8 cellular contexts compared by ENCODE assay signal in the genomic region with DNA sequence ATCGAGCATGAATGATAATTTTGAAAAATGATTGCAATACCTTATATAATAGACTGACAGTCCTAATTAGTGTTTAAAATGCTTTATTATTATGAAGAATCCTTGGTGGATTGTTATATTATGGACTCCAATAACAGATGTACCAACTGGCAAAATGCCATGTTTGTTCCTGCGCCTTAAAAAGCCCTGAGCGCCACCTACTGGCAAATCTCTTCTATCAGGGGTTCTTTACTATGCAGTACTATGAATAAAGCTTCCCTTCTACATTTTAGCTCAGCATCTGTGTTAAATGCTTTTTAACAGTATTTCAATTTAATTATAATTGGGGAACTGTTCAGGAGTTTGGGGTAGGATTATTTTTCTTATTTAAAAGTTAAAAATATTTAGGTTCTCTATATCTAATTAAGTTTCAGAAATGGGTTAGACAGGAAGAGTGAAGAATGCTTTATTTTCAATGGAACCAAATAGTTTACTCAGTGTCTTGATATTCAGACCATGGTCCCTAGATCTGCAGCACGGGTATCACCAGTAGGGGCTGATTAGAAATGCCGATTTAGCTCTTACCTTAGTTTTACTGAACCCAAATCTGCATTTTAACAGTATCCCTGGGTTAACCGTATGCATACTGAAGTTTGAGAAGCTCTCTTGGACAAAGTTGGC. TPM values are rescaled to one million over a fixed set of nuclear protein-coding genes. Genes with fewer than 3 reads are reported as not detected.
DNase-seq lines count a peak whose midpoint lies in the region; ATAC-seq and TF ChIP-seq lines count a peak whose summit lies in the region.

No MANE protein-coding gene starts in this region.

- H3K27me3 ChIP-seq in Peyer's patch (no peaks in the 10 kb centered on the region), fibroblast of lung (ENCODE audit: control insufficient read depth, insufficient read depth, low read length) (no peaks in the 10 kb centered on the region)

- H3K4me2 ChIP-seq in fibroblast of lung (ENCODE audit: extremely low read depth, insufficient read depth, low read length): no peak overlapping the region

- ATAC-seq in GM18517 (IDR thresholded peaks at IDR 0.05; ENCODE audit: unreplicated experiment): peak; percentile 58
- ATAC-seq in activated T-cell treated with anti-CD3 and anti-CD28 coated beads, Interleukin-2, amount 50 U/mL, for 4 hours: peak in 1 of 2 donors; percentile 48

- no peaks in the 10 kb centered on the region for H3K9me3 Mint-ChIP-seq in activated T-cell treated with anti-CD3 and anti-CD28 coated beads, Interleukin-2, amount 50 U/mL, for 4 hours
- no peaks in the 10 kb centered on the region for H3K9me3 Mint-ChIP-seq in nephron progenitor cell

- H3K9ac ChIP-seq in fibroblast of lung (ENCODE audit: insufficient read depth, low read length): no peak overlapping the region

- peaks cover 0 to 3% (median 0%) of the 10 kb centered on the region in 3 donors for H3K36me3 ChIP-seq in Peyer's patch
- peaks cover 1% of the 10 kb centered on the region for H3K36me3 ChIP-seq in fibroblast of lung (ENCODE audit: control insufficient read depth, insufficient read depth, low read length)

- peaks cover 12% of the 10 kb centered on the region for H3K36me3 Mint-ChIP-seq in activated T-cell treated with anti-CD3 and anti-CD28 coated beads, Interleukin-2, amount 50 U/mL, for 4 hours (ENCODE audit: insufficient read depth)
- peaks cover 11% of the 10 kb centered on the region for H3K36me3 Mint-ChIP-seq in nephron progenitor cell (ENCODE audit: low read depth)

- no peaks in the 10 kb centered on the region for H3K27me3 Mint-ChIP-seq in activated T-cell treated with anti-CD3 and anti-CD28 coated beads, Interleukin-2, amount 50 U/mL, for 4 hours (ENCODE audit: low read depth)
- no peaks in the 10 kb centered on the region for H3K27me3 Mint-ChIP-seq in nephron progenitor cell (ENCODE audit: low read depth, poor library complexity)

- no peak overlapping the region for H3K27ac Mint-ChIP-seq in nephron progenitor cell

- H2AFZ ChIP-seq in fibroblast of lung (ENCODE audit: low read length): no peak overlapping the region

- DNase-seq in A172 (ENCODE audit: low spot score): peak; percentile 75
- peak; percentile 88 for DNase-seq in LHCN-M2 (ENCODE audit: low read depth)
- DNase-seq in Peyer's patch: peak; percentile 56 to 95 (median 86)
- peak; percentile 74 for DNase-seq in activated T-cell treated with anti-CD3 and anti-CD28 coated beads, Interleukin-2, amount 50 U/mL, for 4 hours
- peak; percentile 81 to 96 for DNase-seq in fibroblast of lung (ENCODE audit: low read depth in 2 of 2)
- DNase-seq in nephron progenitor cell: peak; percentile 64
- DNase-seq in stromal cell of bone marrow (ENCODE audit: low read depth): peak; percentile 80

- TF ChIP-seq POLR2A in Peyer's patch (IDR thresholded peaks at IDR 0.05): no peak

- TF ChIP-seq CTCF in Peyer's patch (IDR thresholded peaks at IDR 0.05): peak; percentile 49 to 90 (median 80)
- TF ChIP-seq CTCF in fibroblast of lung (conservative IDR thresholded peaks at IDR 0.05 in 1 of 2, IDR thresholded peaks at IDR 0.05 in 1 of 2; ENCODE audit: low read depth in 1 of 2, low read length in 2 of 2): peak; percentile 85 to 88
- peak; percentile 80 for TF ChIP-seq CTCF in nephron progenitor cell (IDR thresholded peaks at IDR 0.05)

- no peaks in the 10 kb centered on the region for H3K4me1 ChIP-seq in Peyer's patch
- H3K4me1 ChIP-seq in fibroblast of lung (ENCODE audit: control insufficient read depth, extremely low read depth, insufficient read depth, low read length): peaks cover 2% of the 10 kb centered on the region

- peaks cover 6% of the 10 kb centered on the region for H3K79me2 ChIP-seq in fibroblast of lung (ENCODE audit: control insufficient read depth, insufficient read depth, low read length)

- H3K4me1 Mint-ChIP-seq in activated T-cell treated with anti-CD3 and anti-CD28 coated beads, Interleukin-2, amount 50 U/mL, for 4 hours (ENCODE audit: low read depth): peaks cover 26% of the 10 kb centered on the region
- H3K4me1 Mint-ChIP-seq in nephron progenitor cell: peaks cover 16% of the 10 kb centered on the region

- H3K27ac ChIP-seq in Peyer's patch (no peak overlapping the region), fibroblast of lung (ENCODE audit: insufficient read depth, low read length) (no peak overlapping the region)

- H3K4me3 ChIP-seq in Peyer's patch: no peak overlapping the region
- no peak overlapping the region for H3K4me3 ChIP-seq in fibroblast of lung (replicated peaks in 1 of 4; ENCODE audit: control extremely low read depth in 1 of 4, insufficient read depth in 1 of 4, low read depth in 3 of 4, low read length in 4 of 4)

- no peak overlapping the region for H3K4me3 Mint-ChIP-seq in activated T-cell treated with anti-CD3 and anti-CD28 coated beads, Interleukin-2, amount 50 U/mL, for 4 hours
- no peak overlapping the region for H3K4me3 Mint-ChIP-seq in nephron progenitor cell

- H4K20me1 ChIP-seq in fibroblast of lung (ENCODE audit: control insufficient read depth, extremely low read depth, insufficient read depth, low read length): no peaks in the 10 kb centered on the region

- H3K9me3 ChIP-seq in Peyer's patch (no peaks in the 10 kb centered on the region), fibroblast of lung (ENCODE audit: control insufficient read depth, insufficient read depth, low read depth, low read length) (no peaks in the 10 kb centered on the region)

RNA-seq across cellular contexts. Expression of a gene that starts 20.0 kb away (rescaled TPM):
- 42.5 and 55.3 TPM in 2 replicates for total RNA-seq in A172 (2014; rRNA removed; shearing (Covaris generic))
- total RNA-seq in LHCN-M2 (2014; rRNA removed) (46.2 and 47.4 TPM in 2 replicates), Peyer's patch (10 to 100 TPM; 10.9 to 32.2 (median 12.7) TPM), fibroblast of lung (39.3 and 42.1 TPM in 2 replicates)
- 7.7 TPM for polyA plus RNA-seq in LHCN-M2 (2012)
- 10 to 100 TPM; 36.8 to 44.4 (median 44.4) TPM for total RNA-seq in activated T-cell treated with anti-CD3 and anti-CD28 coated beads, Interleukin-2, amount 50 U/mL, for 4 hours
- polyA plus RNA-seq in fibroblast of lung: 41.7 and 50.8 TPM in 2 replicates
- polyA plus RNA-seq in fibroblast of lung (2012): 20.6 and 22.6 TPM in 2 replicates
- 3.3 and 5.6 TPM in 2 replicates for polyA minus RNA-seq in fibroblast of lung (ENCODE audit: low replicate concordance)

RNA-seq across cellular contexts. Expression of a gene that starts 25.6 kb away (rescaled TPM):
- total RNA-seq in A172 (2014; rRNA removed; shearing (Covaris generic)): 43.6 and 63.1 TPM in 2 replicates
- total RNA-seq in LHCN-M2 (2014; rRNA removed) (23.0 and 28.3 TPM in 2 replicates), Peyer's patch (10 to 100 TPM; 12.4 to 92.4 (median 17.8) TPM), fibroblast of lung (29.0 and 32.9 TPM in 2 replicates)
- polyA plus RNA-seq in LHCN-M2 (2012): 6.9 TPM
- 10 to 100 TPM in 2 of 3 donors, 1 to 10 TPM in 1; 9.5 to 10.9 (median 10.3) TPM for total RNA-seq in activated T-cell treated with anti-CD3 and anti-CD28 coated beads, Interleukin-2, amount 50 U/mL, for 4 hours
- 10.3 and 11.1 TPM in 2 replicates for polyA plus RNA-seq in fibroblast of lung
- polyA plus RNA-seq in fibroblast of lung (2012): 7.8 and 9.0 TPM in 2 replicates
- polyA minus RNA-seq in fibroblast of lung (ENCODE audit: low replicate concordance): 5.1 and 25.2 TPM in 2 replicates

RNA-seq across cellular contexts. Expression of a gene that starts 40.7 kb away (rescaled TPM):
- total RNA-seq in A172 (2014; rRNA removed; shearing (Covaris generic)): 49.9 and 61.0 TPM in 2 replicates
- total RNA-seq in LHCN-M2 (2014; rRNA removed) (7.3 and 8.2 TPM in 2 replicates), Peyer's patch (10 to 100 TPM; 17.3 to 64.4 (median 37.1) TPM), fibroblast of lung (9.0 and 11.4 TPM in 2 replicates)
- 12.5 TPM for polyA plus RNA-seq in LHCN-M2 (2012)
- total RNA-seq in activated T-cell treated with anti-CD3 and anti-CD28 coated beads, Interleukin-2, amount 50 U/mL, for 4 hours: 10 to 100 TPM in 1 of 3 donors, 1 to 10 TPM in 2; 8.6 to 11.4 (median 9.6) TPM
- polyA plus RNA-seq in fibroblast of lung: 14.6 and 18.1 TPM in 2 replicates
- polyA plus RNA-seq in fibroblast of lung (2012): 14.2 and 20.4 TPM in 2 replicates
- polyA minus RNA-seq in fibroblast of lung (ENCODE audit: low replicate concordance): 6.8 and 16.5 TPM in 2 replicates
